In the genomic region with DNA sequence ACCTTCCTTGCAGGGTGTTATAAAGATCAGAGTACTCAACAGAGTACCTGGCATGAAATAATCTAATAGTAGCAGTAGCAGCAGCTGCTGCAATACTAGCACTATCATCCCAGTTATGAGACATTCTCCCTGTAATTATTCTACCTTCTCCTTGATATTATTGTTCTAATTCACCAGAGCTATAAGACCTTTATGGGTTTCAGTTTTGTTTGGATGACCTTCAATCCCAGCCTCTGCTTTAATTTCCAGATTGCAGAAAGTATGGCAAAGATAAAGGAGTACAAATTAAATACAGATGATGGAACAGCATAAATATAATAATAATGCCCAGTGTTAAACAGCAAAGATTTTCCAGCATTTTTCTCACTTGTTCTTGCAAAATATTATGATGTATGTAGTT, we compare ENCODE assay signal across 26 cellular contexts.
"Had no signal": no experiment of that assay in that cellular context is flagged by ENCODE, and none has a peak within 500 bp of the region (broad histone marks: within the 10 kb centered on the region; RNA-seq: fewer than 3 reads in every experiment).

No MANE protein-coding gene starts in this region.

- DNase-seq: naive thymus-derived CD4-positive, alpha-beta T cell; natural killer cell; occipital lobe; ovary; posterior cingulate gyrus; right cardiac atrium; right lobe of liver; stimulated activated CD4-positive, alpha-beta T cell treated with anti-CD3 and anti-CD28 coated beads, Interleukin-15, amount 100 ng/mL, for 24 hours; stimulated activated CD4-positive, alpha-beta T cell treated with anti-CD3 and anti-CD28 coated beads, Interleukin-2, amount 100 ng/mL, for 24 hours; stimulated activated CD4-positive, alpha-beta T cell treated with anti-CD3 and anti-CD28 coated beads, Interleukin-2, amount 100 ng/mL, for 48 hours; stimulated activated CD4-positive, alpha-beta T cell treated with anti-CD3 and anti-CD28 coated beads, Interleukin-4, amount 100 ng/mL, for 24 hours; stimulated activated naive CD4-positive, alpha-beta T cell; stimulated activated naive CD8-positive, alpha-beta T cell treated with anti-CD3 and anti-CD28 coated beads, Interleukin-15, amount 100 ng/mL, for 72 hours; stimulated activated naive CD8-positive, alpha-beta T cell treated with anti-CD3 and anti-CD28 coated beads, Interleukin-15, Interleukin-2, amounts not matched to agents 100 U/mL and 50 U/mL, for 24 hours; substantia nigra; testis; tibial artery; transverse colon; upper lobe of right lung; uterus had no signal

- H3K36me3 Mint-ChIP-seq: neural progenitor cell; stimulated activated effector memory CD8-positive, alpha-beta T cell treated with anti-CD3 and anti-CD28 coated beads, Interleukin-12 subunit alpha, Interleukin-12 subunit beta, amount 100 ng/mL, for 72 hours had no signal

- H3K27me3 Mint-ChIP-seq: stimulated activated naive CD8-positive, alpha-beta T cell treated with anti-CD3 and anti-CD28 coated beads, Interleukin-15, amount 100 ng/mL, for 72 hours had no signal

- H3K4me3 Mint-ChIP-seq: naive thymus-derived CD4-positive, alpha-beta T cell; natural killer cell; nephron; neural progenitor cell; stimulated activated effector memory CD8-positive, alpha-beta T cell treated with anti-CD3 and anti-CD28 coated beads, Interleukin-12 subunit alpha, Interleukin-12 subunit beta, amount 100 ng/mL, for 72 hours; stimulated activated naive CD8-positive, alpha-beta T cell treated with anti-CD3 and anti-CD28 coated beads, Interleukin-15, amount 100 ng/mL, for 72 hours; type B pancreatic cell had no signal

- ATAC-seq: naive thymus-derived CD4-positive, alpha-beta T cell; natural killer cell; psoas muscle; right cardiac atrium; right lobe of liver; stimulated activated effector memory CD8-positive, alpha-beta T cell treated with anti-CD3 and anti-CD28 coated beads, Interleukin-12 subunit alpha, Interleukin-12 subunit beta, amount 100 ng/mL, for 72 hours; stimulated activated naive CD8-positive, alpha-beta T cell treated with anti-CD3 and anti-CD28 coated beads, Interleukin-15, amount 100 ng/mL, for 72 hours; stimulated activated naive CD8-positive, alpha-beta T cell treated with anti-CD3 and anti-CD28 coated beads, Interleukin-15, Interleukin-2, amounts not matched to agents 100 U/mL and 50 U/mL, for 24 hours; upper lobe of right lung had no signal

- H3K4me1 Mint-ChIP-seq: neural progenitor cell; stimulated activated effector memory CD8-positive, alpha-beta T cell treated with anti-CD3 and anti-CD28 coated beads, Interleukin-12 subunit alpha, Interleukin-12 subunit beta, amount 100 ng/mL, for 72 hours; stimulated activated naive CD8-positive, alpha-beta T cell treated with anti-CD3 and anti-CD28 coated beads, Interleukin-15, amount 100 ng/mL, for 72 hours had no signal

- H3K27ac Mint-ChIP-seq: naive thymus-derived CD4-positive, alpha-beta T cell; natural killer cell; nephron; neural progenitor cell; progenitor cell of endocrine pancreas; stimulated activated effector memory CD8-positive, alpha-beta T cell treated with anti-CD3 and anti-CD28 coated beads, Interleukin-12 subunit alpha, Interleukin-12 subunit beta, amount 100 ng/mL, for 72 hours; stimulated activated naive CD8-positive, alpha-beta T cell treated with anti-CD3 and anti-CD28 coated beads, Interleukin-15, amount 100 ng/mL, for 72 hours; type B pancreatic cell had no signal
